In the genomic region with DNA sequence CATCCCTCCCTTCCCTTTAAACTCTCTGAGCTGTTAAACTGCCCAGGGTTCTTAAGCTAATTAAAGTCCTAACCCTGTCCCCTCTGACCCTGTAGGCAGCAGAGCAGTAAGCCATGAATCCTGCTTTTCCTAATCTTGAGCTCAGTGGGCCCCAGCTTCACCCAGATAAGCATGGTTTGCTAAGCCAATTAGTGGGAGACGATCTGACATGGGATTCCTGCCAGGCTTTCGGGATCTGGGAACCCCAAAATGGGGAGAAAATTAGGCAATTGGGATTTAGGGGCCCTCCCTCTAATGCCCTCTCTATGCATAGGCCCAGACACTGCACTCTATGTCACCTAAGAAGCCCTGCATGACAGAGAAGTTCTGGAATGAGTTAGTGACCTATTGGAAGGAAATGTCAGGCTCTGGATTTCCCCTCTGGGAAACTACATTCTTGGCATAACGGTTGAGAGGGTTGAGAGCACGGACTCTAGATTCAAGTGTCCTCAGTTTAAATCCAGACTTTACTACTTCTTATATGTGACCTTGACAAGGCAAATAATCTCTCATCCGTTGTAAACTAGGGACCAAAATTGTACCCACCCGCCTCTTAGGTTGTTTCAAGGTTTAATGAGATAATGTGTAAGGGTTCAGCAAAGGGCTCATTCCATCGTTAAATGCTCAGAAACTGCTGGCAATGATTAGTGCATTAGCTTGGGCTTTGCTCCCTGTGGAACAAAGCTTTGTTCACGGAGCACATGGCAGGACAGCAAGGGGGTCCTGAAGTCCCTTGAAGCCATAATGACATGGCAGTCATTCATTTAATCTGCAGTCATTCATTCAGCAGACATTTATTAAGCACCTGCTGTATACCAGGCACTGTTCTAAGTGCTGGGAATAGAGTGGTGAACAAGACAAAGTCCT, we compare ENCODE assay signal across 23 cellular contexts. TPM values are rescaled to one million over a fixed set of nuclear protein-coding genes. Genes with fewer than 3 reads are reported as not detected.
A peak's percentile ranks its signal among the peaks of the same experiment; 100 is the strongest.
DNase-seq lines count a peak whose midpoint lies in the region; ATAC-seq and TF ChIP-seq lines count a peak whose summit lies in the region.
"Had no signal": no experiment of that assay in that cellular context is flagged by ENCODE, and none has a peak within 500 bp of the region (broad histone marks: within the 10 kb centered on the region; RNA-seq: fewer than 3 reads in every experiment).

No MANE protein-coding gene starts in this region.

- peaks cover 3% of the 10 kb centered on the region; the same call in 1 of the 3 replicates for H3K36me3 Mint-ChIP-seq in GM23338 (ENCODE audit: low read depth)
- H3K36me3 Mint-ChIP-seq in brain, result peaks cover 8% of the 10 kb centered on the region
- H3K36me3 Mint-ChIP-seq: CD4-positive, CD25-positive, alpha-beta regulatory T cell had no signal

- H3K9me3 ChIP-seq in right lobe of liver, result no peaks in the 10 kb centered on the region
- H3K9me3 ChIP-seq: neutrophil, upper lobe of left lung had no signal

- no peak overlapping the region for H3K4me3 ChIP-seq in GM23338
- H3K4me3 ChIP-seq in right lobe of liver, result no peak overlapping the region
- H3K4me3 ChIP-seq: PC-9, SK-N-MC, upper lobe of left lung had no signal

- peaks cover 21% of the 10 kb centered on the region for H3K27me3 ChIP-seq in GM23338 (ENCODE audit: insufficient read depth)
- H3K27me3 ChIP-seq in right lobe of liver, result no peaks in the 10 kb centered on the region

- H3K27me3 Mint-ChIP-seq in GM23338 (ENCODE audit: insufficient read depth, low read depth, poor library complexity) (peaks cover 19% of the 10 kb centered on the region), brain (peaks cover 18% of the 10 kb centered on the region)

- H3K4me2 ChIP-seq in GM23338, result no peak overlapping the region
- H3K4me2 ChIP-seq: PC-9 had no signal

- no peaks in the 10 kb centered on the region for H3K36me3 ChIP-seq in GM23338 (ENCODE audit: insufficient read depth)
- no peaks in the 10 kb centered on the region for H3K36me3 ChIP-seq in right lobe of liver
- H3K36me3 ChIP-seq: neutrophil, upper lobe of left lung had no signal

- H2AFZ ChIP-seq in GM23338, result no peak overlapping the region
- H2AFZ ChIP-seq: PC-9 had no signal

- H3F3A ChIP-seq in GM23338 (replicated peaks; ENCODE audit: low read depth), result peaks cover 26% of the 10 kb centered on the region

- peak; percentile 59 for DNase-seq in A172 (ENCODE audit: low spot score)
- peak; percentile 55 for DNase-seq in GM23338 (ENCODE audit: low spot score)
- peak; percentile 93 for DNase-seq in kidney tubule cell (ENCODE audit: low spot score)
- no peak for DNase-seq in right lobe of liver
- DNase-seq in stimulated activated naive CD8-positive, alpha-beta T cell treated with anti-CD3 and anti-CD28 coated beads, Interleukin-15, Interleukin-2, amounts not matched to agents 100 U/mL and 50 U/mL, for 24 hours, result no peak
- DNase-seq: activated CD4-positive, alpha-beta T cell treated with anti-CD3 and anti-CD28 coated beads for 36 hours; aorta; CD4-positive, CD25-positive, alpha-beta regulatory T cell; dermis blood vessel endothelial cell; KBM-7; NCI-H2171; NCI-H748 treated with DMSO at 0.1 percent for 48 hours; PC-9; stimulated activated naive CD8-positive, alpha-beta T cell treated with anti-CD3 and anti-CD28 coated beads, Interleukin-15, amount 100 ng/mL, for 72 hours; T1000; upper lobe of left lung had no signal

- H3K4me1 Mint-ChIP-seq in GM23338 (peaks cover 39% of the 10 kb centered on the region), brain (peaks cover 57% of the 10 kb centered on the region)

- TF ChIP-seq POLR2A in right lobe of liver (IDR thresholded peaks at IDR 0.05), result no peak

- no peak overlapping the region for H3K4me3 Mint-ChIP-seq in GM23338
- H3K4me3 Mint-ChIP-seq in brain, result peak overlapping the region in 4 of 5 experiments; percentile 57 to 92 (median 76)
- H3K4me3 Mint-ChIP-seq: activated CD4-positive, alpha-beta T cell treated with anti-CD3 and anti-CD28 coated beads for 36 hours; CD4-positive, CD25-positive, alpha-beta regulatory T cell; stimulated activated naive CD8-positive, alpha-beta T cell treated with anti-CD3 and anti-CD28 coated beads, Interleukin-15, amount 100 ng/mL, for 72 hours had no signal

- 35% methylated on average over 8 of the region's 8 CpGs for WGBS in right lobe of liver (ENCODE audit: insufficient coverage, low coverage, low lambda C conversion rate, missing lambda C conversion rate)

- H3K27ac ChIP-seq in GM23338 (ENCODE audit: low read depth), result no peak overlapping the region
- no peak overlapping the region for H3K27ac ChIP-seq in right lobe of liver
- H3K27ac ChIP-seq: HL-60, neutrophil, PC-9, SK-N-MC, upper lobe of left lung had no signal

- intact Hi-C loops in right lobe of liver (cut with DNase I), result no loop called here

- H3K27ac Mint-ChIP-seq in GM23338 (no peak overlapping the region), brain (peak overlapping the region in 1 of 5 experiments; percentile 35)
- H3K27ac Mint-ChIP-seq: activated CD4-positive, alpha-beta T cell treated with anti-CD3 and anti-CD28 coated beads for 36 hours; CD4-positive, CD25-positive, alpha-beta regulatory T cell; stimulated activated naive CD8-positive, alpha-beta T cell treated with anti-CD3 and anti-CD28 coated beads, Interleukin-15, amount 100 ng/mL, for 72 hours had no signal

- ATAC-seq in GM23338, result no peak
- no peak for ATAC-seq in GM19023 (IDR thresholded peaks at IDR 0.05; ENCODE audit: unreplicated experiment)
- ATAC-seq in right lobe of liver, result no peak
- ATAC-seq in GM21367 (IDR thresholded peaks at IDR 0.05; ENCODE audit: unreplicated experiment), result no peak
- ATAC-seq in stimulated activated naive CD8-positive, alpha-beta T cell treated with anti-CD3 and anti-CD28 coated beads, Interleukin-15, Interleukin-2, amounts not matched to agents 100 U/mL and 50 U/mL, for 24 hours, result no peak
- ATAC-seq: activated CD4-positive, alpha-beta T cell treated with anti-CD3 and anti-CD28 coated beads for 36 hours; esophagus mucosa; stimulated activated naive CD8-positive, alpha-beta T cell treated with anti-CD3 and anti-CD28 coated beads, Interleukin-15, amount 100 ng/mL, for 72 hours had no signal

- H3K9me2 ChIP-seq in GM23338 (ENCODE audit: insufficient read depth), result no peaks in the 10 kb centered on the region

- no peaks in the 10 kb centered on the region for H3K79me2 ChIP-seq in GM23338 (replicated peaks; ENCODE audit: insufficient read depth)

- H3K9me3 Mint-ChIP-seq in GM23338, result peaks cover 17% of the 10 kb centered on the region; the same call in 2 of the 3 replicates
- H3K9me3 Mint-ChIP-seq in brain, result peaks cover 0 to 8% (median 0%) of the 10 kb centered on the region in 5 experiments
- H3K9me3 Mint-ChIP-seq: stimulated activated naive CD8-positive, alpha-beta T cell treated with anti-CD3 and anti-CD28 coated beads, Interleukin-15, amount 100 ng/mL, for 72 hours had no signal

- TF ChIP-seq CTCF in GM23338 (conservative IDR thresholded peaks at IDR 0.05; ENCODE audit: low read depth in 2 of 2) (no peak), brain (conservative IDR thresholded peaks at IDR 0.05) (no peak), right lobe of liver (IDR thresholded peaks at IDR 0.05) (no peak)

- H3K4me1 ChIP-seq in GM23338 (ENCODE audit: insufficient read depth) (peaks cover 39% of the 10 kb centered on the region), right lobe of liver (no peaks in the 10 kb centered on the region)

- H4K20me1 ChIP-seq in GM23338 (replicated peaks; ENCODE audit: insufficient read depth), result peaks cover 25% of the 10 kb centered on the region

TF ChIP-seq in GM23338, 12 proteins besides CTCF, POLR2A, EP300 and RAD21 (continues in another document):
- TF ChIP-seq ZNF114 (CRISPR knock-in tag; IDR thresholded peaks at IDR 0.05), result no peak
- no peak for TF ChIP-seq NANOG (IDR thresholded peaks at IDR 0.05; ENCODE audit: borderline replicate concordance)
- TF ChIP-seq EZH2phosphoT487 (IDR thresholded peaks at IDR 0.05; ENCODE audit: unreplicated experiment), result no peak

RNA-seq across cellular contexts. Expression of gene XKR7, which starts 4.8 kb away (rescaled TPM):
- total RNA-seq in A172 (2014; rRNA removed; shearing (Covaris generic)), result not detected in 2 replicates
- 3.0 and 3.9 TPM in 2 replicates for total RNA-seq in GM23338 (2014; rRNA removed; shearing (Covaris generic))
- polyA plus RNA-seq in GM23338 (2016; fragmentation: Nextera tagmentation; extraction: Ambion mirVana), result 0.61 and 0.64 TPM in 2 replicates
- 16.0 TPM for polyA plus RNA-seq in brain (ENCODE audit: insufficient read depth, low read depth, low replicate concordance)
- total RNA-seq in right lobe of liver, result not detected
- total RNA-seq: aorta, dermis blood vessel endothelial cell, esophagus mucosa, PC-9 had no signal
- polyA plus RNA-seq: CD4-positive, CD25-positive, alpha-beta regulatory T cell had no signal

RNA-seq across cellular contexts. Expression of gene PDRG1, which starts 20.9 kb away (rescaled TPM):
- 7.9 and 11.5 TPM in 2 replicates for total RNA-seq in A172 (2014; rRNA removed; shearing (Covaris generic))
- 10.5 and 14.8 TPM in 2 replicates for total RNA-seq in GM23338 (2014; rRNA removed; shearing (Covaris generic))
- polyA plus RNA-seq in GM23338 (2016; fragmentation: Nextera tagmentation; extraction: Ambion mirVana), result 27.8 and 28.4 TPM in 2 replicates
- 39.6 TPM for polyA plus RNA-seq in brain (ENCODE audit: insufficient read depth, low read depth, low replicate concordance)
- total RNA-seq in right lobe of liver, result 1 to 10 TPM; 4.5 to 6.6 (median 4.9) TPM

RNA-seq across cellular contexts. Expression of gene CCM2L, which starts 37.5 kb away (rescaled TPM):
- not detected in 2 replicates for total RNA-seq in A172 (2014; rRNA removed; shearing (Covaris generic))
- total RNA-seq in GM23338 (2014; rRNA removed; shearing (Covaris generic)), result 9.6 and 13.3 TPM in 2 replicates
- polyA plus RNA-seq in GM23338 (2016; fragmentation: Nextera tagmentation; extraction: Ambion mirVana) (4.9 and 6.4 TPM in 2 replicates), brain (ENCODE audit: insufficient read depth, low read depth, low replicate concordance) (6.7 TPM)
- total RNA-seq in right lobe of liver, result 1 to 10 TPM in 2 of 6 experiments, under 1 TPM in 4; 0.61 to 1.7 (median 0.89) TPM
- total RNA-seq: activated CD4-positive, alpha-beta T cell treated with anti-CD3 and anti-CD28 coated beads for 36 hours; CD4-positive, CD25-positive, alpha-beta regulatory T cell had no signal
- polyA plus RNA-seq: CD4-positive, CD25-positive, alpha-beta regulatory T cell had no signal

Comparison
In these comparisons a context has a peak if more than half of its experiments do, and no peak if none do; other contexts are left out.
1. DNase-seq: peak in A172 (single experiment), GM23338 (single experiment) and kidney tubule cell (single experiment); none in right lobe of liver (0 of 3) and stimulated activated naive CD8-positive, alpha-beta T cell treated with anti-CD3 and anti-CD28 coated beads, Interleukin-15, Interleukin-2, amounts not matched to agents 100 U/mL and 50 U/mL, for 24 hours (single experiment).